Comparison of ENCODE assay signal across 8 cellular contexts in the genomic region with DNA sequence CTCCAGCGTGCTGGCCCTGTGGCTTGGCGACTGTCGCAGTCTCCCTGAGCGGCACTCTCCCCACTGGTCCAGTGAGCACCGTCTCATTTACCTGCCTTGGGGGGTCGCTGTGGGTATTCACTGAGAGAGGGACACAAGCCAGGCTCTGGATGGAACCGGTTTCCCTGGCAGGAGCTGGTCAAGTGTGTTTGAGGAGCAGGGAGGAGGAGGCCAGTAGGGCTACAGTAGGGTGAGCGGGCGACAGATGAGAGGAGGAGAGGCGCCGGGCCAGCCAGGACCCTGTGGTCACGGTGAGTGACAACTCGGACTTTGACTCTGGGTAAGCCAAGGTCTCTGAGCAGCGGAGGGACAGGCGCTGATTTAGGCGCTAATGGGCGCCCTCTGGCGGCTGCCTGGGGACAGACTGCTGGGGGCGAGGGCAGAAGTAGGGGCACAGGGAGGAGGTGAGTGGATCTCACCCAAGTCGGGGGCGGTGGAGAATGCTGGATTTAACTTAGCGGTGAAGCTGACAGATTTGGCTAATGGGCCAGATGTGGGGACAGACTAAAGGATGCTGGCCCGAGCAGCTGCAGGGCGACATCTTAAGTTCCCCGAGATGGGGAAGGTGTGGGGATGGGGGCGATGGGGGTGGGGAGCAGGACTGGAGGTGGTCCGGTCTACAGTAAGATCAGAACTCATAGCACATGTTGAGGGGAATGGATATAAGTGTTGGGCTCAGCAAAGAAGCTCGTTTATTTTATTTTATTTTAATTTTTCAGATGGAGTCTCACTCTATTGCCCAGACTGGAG. TPM values are rescaled to one million over a fixed set of nuclear protein-coding genes. Genes with fewer than 3 reads are reported as not detected.
DNase-seq lines count a peak whose midpoint lies in the region; ATAC-seq and TF ChIP-seq lines count a peak whose summit lies in the region.

No MANE protein-coding gene starts in this region.

- peaks cover 26% of the 10 kb centered on the region for H3K36me3 Mint-ChIP-seq in WTC11

- DNase-seq in NCI-H2081 (lab: John Stamatoyannopoulos, UW) (peak; percentile 64 to 67), NCI-H2081 treated with DMSO at 0.1 percent for 48 hours (lab: John Stamatoyannopoulos, UW) (no peak), NCI-H2227 (lab: John Stamatoyannopoulos, UW; ENCODE audit: unreplicated experiment) (peak; percentile 78), WTC11 (ENCODE audit: low spot score) (peak; percentile 94), caudate nucleus (lab: John Stamatoyannopoulos, UW) (peak in 57 of 61 donors; percentile 4 to 76 (median 47)), kidney epithelial cell (ENCODE audit: low read depth) (no peak)
- DNase-seq in stimulated activated CD4-positive, alpha-beta T cell treated with anti-CD3 and anti-CD28 coated beads, Interleukin-1b, Interleukin-23, amount 100 ng/mL, for 24 hours (ENCODE audit: low read depth in 4 of 4, low spot score in 1 of 4), result peak; percentile 59 to 68 (median 62)

- H3K36me3 ChIP-seq in kidney epithelial cell (ENCODE audit: control insufficient read depth, insufficient read depth, low read length), result no peaks in the 10 kb centered on the region

- H3K27me3 ChIP-seq in kidney epithelial cell (ENCODE audit: control insufficient read depth, insufficient read depth, low read length), result no peaks in the 10 kb centered on the region

- peak overlapping the region; percentile 54 for H3K4me3 Mint-ChIP-seq in WTC11

- TF ChIP-seq CTCF in WTC11 (IDR thresholded peaks at IDR 0.05) (peak; percentile 92), kidney epithelial cell (IDR thresholded peaks at IDR 0.05; ENCODE audit: insufficient read depth, low read length, poor library complexity, severe bottlenecking) (peak; percentile 97)

- peaks cover 9% of the 10 kb centered on the region for H3K4me1 Mint-ChIP-seq in WTC11

- no peak overlapping the region for H3K4me3 ChIP-seq in kidney epithelial cell (ENCODE audit: low read depth, low read length)

- ATAC-seq in WTC11 (peak; percentile 20), GM21737 (IDR thresholded peaks at IDR 0.05; ENCODE audit: unreplicated experiment) (no peak)

- no peak overlapping the region for H3K27ac ChIP-seq in caudate nucleus (ENCODE audit: low read depth, low read length)

- peak overlapping the region; percentile 96 for H3K27ac Mint-ChIP-seq in WTC11

- CTCF ChIA-PET in WTC11 (lab: Charles Lee), result interaction anchor here (0.6 to 10.7 kb wide), 17 partner anchors 7 to 1521 kb away, joined by 3 to 108 read pairs (median 4); a partner anchor contains a TSS

- no peaks in the 10 kb centered on the region for H3K27me3 Mint-ChIP-seq in WTC11 (ENCODE audit: low read depth)

- no peaks in the 10 kb centered on the region for H3K9me3 Mint-ChIP-seq in WTC11

- POLR2A ChIA-PET in WTC11 (lab: Charles Lee), result interaction anchor here (0.6 kb wide), 1 partner anchor 60 kb away, joined by 6 read pairs; no protein-coding TSS in a partner anchor

TF ChIP-seq in WTC11, 78 proteins besides CTCF, POLR2A, EP300 and RAD21:
- TF ChIP-seq ZNF396 (CRISPR knock-in tag; IDR thresholded peaks at IDR 0.05; ENCODE audit: borderline replicate concordance) (no peak), FOXK1 (CRISPR knock-in tag; IDR thresholded peaks at IDR 0.05) (no peak; the same call in 1 of the 2 replicates), SMAD4 (CRISPR knock-in tag; IDR thresholded peaks at IDR 0.05) (no peak), FOXP1 (CRISPR knock-in tag; IDR thresholded peaks at IDR 0.05; ENCODE audit: borderline replicate concordance) (peak; percentile 78), ZNF416 (CRISPR knock-in tag; IDR thresholded peaks at IDR 0.05) (0 out of 2 replicates have a peak, but pooled peaks have one; percentile 7), SP1 (CRISPR knock-in tag; conservative IDR thresholded peaks at IDR 0.05) (0 out of 2 replicates have a peak, but pooled peaks have one; percentile 43), JAZF1 (CRISPR knock-in tag; IDR thresholded peaks at IDR 0.05) (no peak)
- TF ChIP-seq, protein P1, sequence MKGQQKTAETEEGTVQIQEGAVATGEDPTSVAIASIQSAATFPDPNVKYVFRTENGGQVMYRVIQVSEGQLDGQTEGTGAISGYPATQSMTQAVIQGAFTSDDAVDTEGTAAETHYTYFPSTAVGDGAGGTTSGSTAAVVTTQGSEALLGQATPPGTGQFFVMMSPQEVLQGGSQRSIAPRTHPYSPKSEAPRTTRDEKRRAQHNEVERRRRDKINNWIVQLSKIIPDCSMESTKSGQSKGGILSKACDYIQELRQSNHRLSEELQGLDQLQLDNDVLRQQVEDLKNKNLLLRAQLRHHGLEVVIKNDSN (CRISPR knock-in tag; IDR thresholded peaks at IDR 0.05), result no peak
- TF ChIP-seq, protein P2, sequence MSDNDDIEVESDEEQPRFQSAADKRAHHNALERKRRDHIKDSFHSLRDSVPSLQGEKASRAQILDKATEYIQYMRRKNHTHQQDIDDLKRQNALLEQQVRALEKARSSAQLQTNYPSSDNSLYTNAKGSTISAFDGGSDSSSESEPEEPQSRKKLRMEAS (CRISPR knock-in tag; IDR thresholded peaks at IDR 0.05), result peak; percentile 50; the same call in 1 of the 2 replicates
- TF ChIP-seq, protein P3, sequence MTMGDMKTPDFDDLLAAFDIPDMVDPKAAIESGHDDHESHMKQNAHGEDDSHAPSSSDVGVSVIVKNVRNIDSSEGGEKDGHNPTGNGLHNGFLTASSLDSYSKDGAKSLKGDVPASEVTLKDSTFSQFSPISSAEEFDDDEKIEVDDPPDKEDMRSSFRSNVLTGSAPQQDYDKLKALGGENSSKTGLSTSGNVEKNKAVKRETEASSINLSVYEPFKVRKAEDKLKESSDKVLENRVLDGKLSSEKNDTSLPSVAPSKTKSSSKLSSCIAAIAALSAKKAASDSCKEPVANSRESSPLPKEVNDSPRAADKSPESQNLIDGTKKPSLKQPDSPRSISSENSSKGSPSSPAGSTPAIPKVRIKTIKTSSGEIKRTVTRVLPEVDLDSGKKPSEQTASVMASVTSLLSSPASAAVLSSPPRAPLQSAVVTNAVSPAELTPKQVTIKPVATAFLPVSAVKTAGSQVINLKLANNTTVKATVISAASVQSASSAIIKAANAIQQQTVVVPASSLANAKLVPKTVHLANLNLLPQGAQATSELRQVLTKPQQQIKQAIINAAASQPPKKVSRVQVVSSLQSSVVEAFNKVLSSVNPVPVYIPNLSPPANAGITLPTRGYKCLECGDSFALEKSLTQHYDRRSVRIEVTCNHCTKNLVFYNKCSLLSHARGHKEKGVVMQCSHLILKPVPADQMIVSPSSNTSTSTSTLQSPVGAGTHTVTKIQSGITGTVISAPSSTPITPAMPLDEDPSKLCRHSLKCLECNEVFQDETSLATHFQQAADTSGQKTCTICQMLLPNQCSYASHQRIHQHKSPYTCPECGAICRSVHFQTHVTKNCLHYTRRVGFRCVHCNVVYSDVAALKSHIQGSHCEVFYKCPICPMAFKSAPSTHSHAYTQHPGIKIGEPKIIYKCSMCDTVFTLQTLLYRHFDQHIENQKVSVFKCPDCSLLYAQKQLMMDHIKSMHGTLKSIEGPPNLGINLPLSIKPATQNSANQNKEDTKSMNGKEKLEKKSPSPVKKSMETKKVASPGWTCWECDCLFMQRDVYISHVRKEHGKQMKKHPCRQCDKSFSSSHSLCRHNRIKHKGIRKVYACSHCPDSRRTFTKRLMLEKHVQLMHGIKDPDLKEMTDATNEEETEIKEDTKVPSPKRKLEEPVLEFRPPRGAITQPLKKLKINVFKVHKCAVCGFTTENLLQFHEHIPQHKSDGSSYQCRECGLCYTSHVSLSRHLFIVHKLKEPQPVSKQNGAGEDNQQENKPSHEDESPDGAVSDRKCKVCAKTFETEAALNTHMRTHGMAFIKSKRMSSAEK (CRISPR knock-in tag; IDR thresholded peaks at IDR 0.05; ENCODE audit: borderline replicate concordance), result no peak
- TF ChIP-seq, protein P4, sequence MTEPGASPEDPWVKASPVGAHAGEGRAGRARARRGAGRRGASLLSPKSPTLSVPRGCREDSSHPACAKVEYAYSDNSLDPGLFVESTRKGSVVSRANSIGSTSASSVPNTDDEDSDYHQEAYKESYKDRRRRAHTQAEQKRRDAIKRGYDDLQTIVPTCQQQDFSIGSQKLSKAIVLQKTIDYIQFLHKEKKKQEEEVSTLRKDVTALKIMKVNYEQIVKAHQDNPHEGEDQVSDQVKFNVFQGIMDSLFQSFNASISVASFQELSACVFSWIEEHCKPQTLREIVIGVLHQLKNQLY (CRISPR knock-in tag; IDR thresholded peaks at IDR 0.05), result no peak

RNA-seq across cellular contexts. Expression of a gene that starts 4.7 kb away (rescaled TPM):
- 500 to 527 TPM (median 518 TPM) in 3 replicates for total RNA-seq in WTC11 (2021)
- 284 and 314 TPM in 2 replicates for total RNA-seq in kidney epithelial cell

RNA-seq across cellular contexts. Expression of a gene that starts 6.6 kb away (rescaled TPM):
- 139 to 146 TPM (median 140 TPM) in 3 replicates for total RNA-seq in WTC11 (2021)
- total RNA-seq in kidney epithelial cell, result 13.9 and 19.8 TPM in 2 replicates

RNA-seq across cellular contexts. Expression of a gene that starts 6.7 kb away (rescaled TPM):
- total RNA-seq in WTC11 (2021), result 149 to 165 TPM (median 154 TPM) in 3 replicates
- 47.3 and 66.6 TPM in 2 replicates for total RNA-seq in kidney epithelial cell

RNA-seq across cellular contexts. Expression of a gene that starts 17.1 kb away (rescaled TPM):
- total RNA-seq in WTC11 (2021) (5.9 to 6.7 TPM (median 6.2 TPM) in 3 replicates), kidney epithelial cell (1.0 TPM in 2 replicates)

RNA-seq across cellular contexts. Expression of a gene that starts 18.6 kb away (rescaled TPM):
- total RNA-seq in WTC11 (2021) (74.6 to 89.5 TPM (median 85.4 TPM) in 3 replicates), kidney epithelial cell (2.7 and 3.4 TPM in 2 replicates)

Comparison
In these comparisons a context has a peak if more than half of its experiments do, and no peak if none do; other contexts are left out.
1. DNase-seq: peak in NCI-H2081 (2 of 2), NCI-H2227 (single experiment), WTC11 (single experiment), caudate nucleus (57 of 61) and stimulated activated CD4-positive, alpha-beta T cell treated with anti-CD3 and anti-CD28 coated beads, Interleukin-1b, Interleukin-23, amount 100 ng/mL, for 24 hours (4 of 4); none in NCI-H2081 treated with DMSO at 0.1 percent for 48 hours (single experiment) and kidney epithelial cell (single experiment).